ENCODE assay signal across 15 cellular contexts in genomic region chr1:66003690-66004089, GRCh38.
DNase-seq lines count a peak whose midpoint lies in the region; ATAC-seq and TF ChIP-seq lines count a peak whose summit lies in the region.
"Had no signal": no experiment of that assay in that cellular context is flagged by ENCODE, and none has a peak within 500 bp of the region (broad histone marks: within the 10 kb centered on the region; RNA-seq: fewer than 3 reads in every experiment).

No MANE protein-coding gene starts in this region.

- H3K79me2 ChIP-seq in GM23338 (replicated peaks; ENCODE audit: insufficient read depth) = no peaks in the 10 kb centered on the region

- H3K36me3 Mint-ChIP-seq in GM23338 (ENCODE audit: low read depth) = no peaks in the 10 kb centered on the region
- H3K36me3 Mint-ChIP-seq: CD8-positive, alpha-beta T cell had no signal

- peaks cover 52% of the 10 kb centered on the region for H3K27me3 Mint-ChIP-seq in GM23338 (ENCODE audit: insufficient read depth, low read depth, poor library complexity)

- H3K9me3 Mint-ChIP-seq in GM23338 = no peaks in the 10 kb centered on the region; the same call in 2 of the 3 replicates
- H3K9me3 Mint-ChIP-seq: CD8-positive, alpha-beta T cell had no signal

- H3K9ac ChIP-seq in adipocyte (ENCODE audit: low read length) = no peak overlapping the region
- H3K9ac ChIP-seq: BLaER1 had no signal

- H3K36me3 ChIP-seq in GM23338 (ENCODE audit: insufficient read depth) = no peaks in the 10 kb centered on the region
- H3K36me3 ChIP-seq in adipocyte (ENCODE audit: control insufficient read depth, insufficient read depth, low read length, severe bottlenecking) = no peaks in the 10 kb centered on the region
- H3K36me3 ChIP-seq: BLaER1, HAP-1 had no signal

- no peak overlapping the region for H3K4me3 Mint-ChIP-seq in GM23338
- H3K4me3 Mint-ChIP-seq: CD8-positive, alpha-beta T cell had no signal

- H3K4me3 ChIP-seq in GM23338 = no peak overlapping the region
- no peak overlapping the region for H3K4me3 ChIP-seq in adipocyte (ENCODE audit: low read length)
- H3K4me3 ChIP-seq: BLaER1, HAP-1 had no signal

- no peaks in the 10 kb centered on the region for H3K9me3 ChIP-seq in adipocyte (ENCODE audit: control insufficient read depth, low read length)
- H3K9me3 ChIP-seq: BLaER1, HAP-1 had no signal

- no peak overlapping the region for H3K27ac Mint-ChIP-seq in GM23338
- H3K27ac Mint-ChIP-seq: CD8-positive, alpha-beta T cell had no signal

- H3K27ac ChIP-seq in GM23338 (ENCODE audit: low read depth) (no peak overlapping the region), substantia nigra (ENCODE audit: low read depth, low read length, poor library complexity, severe bottlenecking) (peak overlapping the region; percentile 26)
- H3K27ac ChIP-seq: BLaER1 had no signal

- peak; percentile 91 for ATAC-seq in GM23338
- ATAC-seq in GM21576 (IDR thresholded peaks at IDR 0.05; ENCODE audit: unreplicated experiment) = no peak
- ATAC-seq: CD8-positive, alpha-beta T cell had no signal

- no peaks in the 10 kb centered on the region for H3F3A ChIP-seq in GM23338 (replicated peaks; ENCODE audit: low read depth)

- H3K9me2 ChIP-seq in GM23338 (ENCODE audit: insufficient read depth) = no peaks in the 10 kb centered on the region

- no peaks in the 10 kb centered on the region for H4K20me1 ChIP-seq in GM23338 (replicated peaks; ENCODE audit: insufficient read depth)
- H4K20me1 ChIP-seq: BLaER1 had no signal

- peaks cover 7% of the 10 kb centered on the region; the same call in 1 of the 2 replicates for H3K4me1 ChIP-seq in GM23338 (ENCODE audit: insufficient read depth)
- no peaks in the 10 kb centered on the region for H3K4me1 ChIP-seq in adipocyte (ENCODE audit: control insufficient read depth, insufficient read depth, low read length)
- H3K4me1 ChIP-seq: BLaER1, HAP-1 had no signal

- no peak for TF ChIP-seq CTCF in GM23338 (conservative IDR thresholded peaks at IDR 0.05; ENCODE audit: low read depth in 2 of 2)

- H3K4me1 Mint-ChIP-seq in GM23338 = peaks cover 5% of the 10 kb centered on the region; the same call in 2 of the 3 replicates

- H2AFZ ChIP-seq in GM23338 = no peak overlapping the region

- DNase-seq in GM23338 (ENCODE audit: low spot score) (peak; percentile 58), NCI-H526 treated with DMSO at 0.1 percent for 48 hours (lab: John Stamatoyannopoulos, UW) (peak; percentile 82), adipocyte (ENCODE audit: low read depth) (peak; percentile 18), substantia nigra (lab: John Stamatoyannopoulos, UW) (no peak), HUDEP-2 (lab: John Stamatoyannopoulos, UW; ENCODE audit: unreplicated experiment in 76 of 76) (no peak)
- no peak for DNase-seq in NK-92 treated with Interleukin-12 subunit alpha and Interleukin-12 subunit beta, amount 100 ng/mL, for 24 hours (lab: John Stamatoyannopoulos, UW)
- DNase-seq: 8988T; Calu3; CD8-positive, alpha-beta T cell; DMS53; DND-41; GOT3 had no signal

- H3K4me2 ChIP-seq in GM23338 = no peak overlapping the region
- H3K4me2 ChIP-seq: BLaER1 had no signal

- H3K27me3 ChIP-seq in GM23338 (ENCODE audit: insufficient read depth) = peaks cover 66% of the 10 kb centered on the region
- H3K27me3 ChIP-seq in adipocyte (replicated peaks; ENCODE audit: control insufficient read depth, insufficient read depth, low read length) = no peaks in the 10 kb centered on the region
- H3K27me3 ChIP-seq: BLaER1 had no signal

TF ChIP-seq in GM23338, 12 proteins besides CTCF, POLR2A, EP300 and RAD21 (continues in another document):
- no peak for TF ChIP-seq REST (IDR thresholded peaks at IDR 0.05; ENCODE audit: unreplicated experiment)
- no peak for TF ChIP-seq ETS1 (IDR thresholded peaks at IDR 0.05)
- no peak for TF ChIP-seq CREB1 (CRISPR knock-in tag; IDR thresholded peaks at IDR 0.05; ENCODE audit: low read depth)
- no peak for TF ChIP-seq JUNB (IDR thresholded peaks at IDR 0.05; ENCODE audit: unreplicated experiment)
- no peak for TF ChIP-seq ZNF114 (CRISPR knock-in tag; IDR thresholded peaks at IDR 0.05)

Comparison
In these comparisons a context has a peak if more than half of its experiments do, and no peak if none do; other contexts are left out.
1. DNase-seq: peak in GM23338 (single experiment), NCI-H526 treated with DMSO at 0.1 percent for 48 hours (single experiment) and adipocyte (single experiment); none in substantia nigra (0 of 49), NK-92 treated with Interleukin-12 subunit alpha and Interleukin-12 subunit beta, amount 100 ng/mL, for 24 hours (single experiment) and HUDEP-2 (0 of 76).